1 cellular context compared by ENCODE assay signal in the genomic region with DNA sequence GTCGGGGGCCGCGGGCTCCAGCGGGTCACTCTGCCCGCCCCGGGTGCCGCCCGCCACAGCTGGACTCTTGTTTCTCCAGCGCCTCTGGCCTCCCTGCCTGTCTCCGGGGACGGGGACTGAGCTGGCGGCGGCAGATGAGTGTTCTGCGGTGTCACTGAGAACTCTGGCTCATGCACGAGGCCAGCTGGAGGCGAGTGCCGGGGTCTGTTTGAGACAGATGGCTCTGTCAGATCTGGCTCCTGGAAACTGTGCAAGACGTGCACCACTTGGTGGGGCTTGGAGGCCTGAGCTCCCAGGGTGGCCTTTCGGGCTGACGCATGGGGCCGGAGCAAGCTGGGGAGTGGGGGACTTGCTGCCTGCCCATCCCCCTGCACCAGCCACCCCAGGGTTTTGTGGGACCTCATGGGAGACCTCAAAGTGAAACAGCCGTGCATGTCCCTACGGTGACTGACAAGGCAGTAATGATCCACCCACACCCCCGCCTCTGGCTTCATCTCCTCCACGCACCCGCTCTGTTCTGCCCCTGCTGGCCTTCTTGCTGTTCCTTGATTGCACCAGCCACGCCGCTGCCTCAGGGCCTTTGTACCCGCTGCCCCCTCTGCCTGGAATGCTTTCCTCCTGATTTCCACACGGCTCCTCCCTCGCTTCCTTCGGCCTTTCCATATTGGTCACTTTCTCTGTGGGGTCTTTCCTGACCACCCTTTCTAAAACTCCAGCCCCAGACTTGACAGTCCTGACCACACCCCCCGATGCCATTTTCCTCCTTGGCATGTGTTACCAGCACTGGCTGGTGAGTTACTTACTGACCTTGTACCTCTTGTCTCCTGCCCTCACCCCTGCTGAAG.
TF ChIP-seq lines count a peak whose summit lies in the region.

No MANE protein-coding gene starts in this region.

TF ChIP-seq in K562, 482 proteins besides CTCF, POLR2A, EP300 and RAD21 (continued from another document and continues in another):
- TF ChIP-seq, protein P1, sequence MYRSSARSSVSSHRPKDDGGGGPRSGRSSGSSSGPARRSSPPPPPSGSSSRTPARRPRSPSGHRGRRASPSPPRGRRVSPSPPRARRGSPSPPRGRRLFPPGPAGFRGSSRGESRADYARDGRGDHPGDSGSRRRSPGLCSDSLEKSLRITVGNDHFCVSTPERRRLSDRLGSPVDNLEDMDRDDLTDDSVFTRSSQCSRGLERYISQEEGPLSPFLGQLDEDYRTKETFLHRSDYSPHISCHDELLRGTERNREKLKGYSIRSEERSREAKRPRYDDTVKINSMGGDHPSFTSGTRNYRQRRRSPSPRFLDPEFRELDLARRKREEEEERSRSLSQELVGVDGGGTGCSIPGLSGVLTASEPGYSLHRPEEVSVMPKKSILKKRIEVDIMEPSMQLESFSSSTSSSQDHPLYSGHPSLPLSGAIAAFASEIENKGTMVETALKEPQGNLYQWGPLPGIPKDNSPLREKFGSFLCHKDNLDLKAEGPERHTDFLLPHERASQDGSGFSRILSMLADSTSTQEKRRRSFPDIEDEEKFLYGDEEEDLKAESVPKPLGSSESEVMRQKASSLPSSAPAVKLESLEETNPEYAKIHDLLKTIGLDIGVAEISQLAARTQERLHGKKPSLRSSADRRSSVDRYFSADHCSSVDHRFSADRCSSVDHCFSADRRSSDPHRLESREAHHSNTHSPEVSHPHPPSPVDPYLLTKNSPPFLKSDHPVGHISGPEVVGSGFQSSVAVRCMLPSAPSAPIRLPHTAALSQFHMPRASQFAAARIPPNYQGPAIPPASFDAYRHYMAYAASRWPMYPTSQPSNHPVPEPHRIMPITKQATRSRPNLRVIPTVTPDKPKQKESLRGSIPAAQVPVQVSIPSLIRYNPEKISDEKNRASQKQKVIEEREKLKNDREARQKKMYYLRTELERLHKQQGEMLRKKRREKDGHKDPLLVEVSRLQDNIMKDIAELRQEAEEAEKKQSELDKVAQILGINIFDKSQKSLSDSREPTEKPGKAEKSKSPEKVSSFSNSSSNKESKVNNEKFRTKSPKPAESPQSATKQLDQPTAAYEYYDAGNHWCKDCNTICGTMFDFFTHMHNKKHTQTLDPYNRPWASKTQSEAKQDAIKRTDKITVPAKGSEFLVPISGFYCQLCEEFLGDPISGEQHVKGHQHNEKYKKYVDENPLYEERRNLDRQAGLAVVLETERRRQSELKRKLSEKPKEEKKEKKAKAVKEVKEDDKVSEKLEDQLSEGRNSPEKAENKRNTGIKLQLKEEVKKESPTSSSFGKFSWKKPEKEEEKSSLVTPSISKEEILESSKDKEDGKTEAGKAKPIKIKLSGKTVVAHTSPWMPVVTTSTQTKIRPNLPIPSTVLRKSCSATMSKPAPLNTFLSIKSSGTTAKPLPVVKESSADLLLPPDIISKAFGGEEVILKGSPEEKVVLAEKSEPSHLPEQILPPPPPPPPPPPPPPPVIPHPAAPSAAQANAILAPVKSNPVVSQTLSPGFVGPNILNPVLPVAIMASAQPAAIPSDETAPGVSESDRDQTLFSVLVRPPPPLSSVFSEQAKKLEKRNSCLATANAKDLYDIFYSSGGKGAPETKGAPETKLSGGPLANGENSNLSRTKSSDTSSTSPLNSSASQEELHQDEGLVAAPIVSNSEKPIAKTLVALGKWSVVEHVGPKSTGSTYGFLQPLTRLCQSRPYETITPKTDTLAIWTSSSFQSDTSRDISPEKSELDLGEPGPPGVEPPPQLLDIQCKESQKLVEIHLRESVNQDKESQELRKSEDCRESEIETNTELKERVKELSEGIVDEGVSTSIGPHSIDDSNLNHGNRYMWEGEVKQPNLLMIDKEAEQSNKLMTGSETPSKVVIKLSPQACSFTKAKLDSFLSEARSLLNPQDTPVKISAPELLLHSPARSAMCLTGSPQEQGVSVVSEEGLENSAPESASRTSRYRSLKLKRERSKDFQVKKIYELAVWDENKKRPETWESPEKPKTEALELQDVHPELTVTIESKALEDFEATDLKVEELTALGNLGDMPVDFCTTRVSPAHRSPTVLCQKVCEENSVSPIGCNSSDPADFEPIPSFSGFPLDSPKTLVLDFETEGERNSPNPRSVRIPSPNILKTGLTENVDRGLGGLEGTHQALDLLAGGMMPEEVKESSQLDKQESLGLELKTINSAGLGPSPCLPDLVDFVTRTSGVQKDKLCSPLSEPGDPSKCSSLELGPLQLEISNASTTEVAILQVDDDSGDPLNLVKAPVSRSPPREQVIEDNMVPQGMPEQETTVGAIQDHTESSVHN (IDR thresholded peaks at IDR 0.05; ENCODE audit: borderline replicate concordance in 1 of 2, low read depth in 1 of 2) = no peak
- TF ChIP-seq ZFP1 (CRISPR knock-in tag; IDR thresholded peaks at IDR 0.05) (no peak), ZNF445 (CRISPR knock-in tag; IDR thresholded peaks at IDR 0.05; ENCODE audit: low read depth) (no peak), GABPA (tag; conservative IDR thresholded peaks at IDR 0.05; ENCODE audit: low read depth) (no peak), KDM5B (IDR thresholded peaks at IDR 0.05; ENCODE audit: insufficient replicate concordance, low read depth, low read length) (peak; percentile 33), MIER1 (IDR thresholded peaks at IDR 0.05; ENCODE audit: low read depth) (no peak), CREB1 (IDR thresholded peaks at IDR 0.05) (peak; percentile 46; the same call in 1 of the 2 replicates), CREB1 (CRISPR knock-in tag; IDR thresholded peaks at IDR 0.05) (no peak; the same call in 1 of the 2 replicates), SIX5 (IDR thresholded peaks at IDR 0.05; ENCODE audit: borderline replicate concordance in 1 of 2, insufficient read depth in 1 of 2, low read depth in 1 of 2, low read length in 2 of 2) (no peak), CBFA2T2 (conservative IDR thresholded peaks at IDR 0.05) (peak; percentile 78), FOXP1 (CRISPR knock-in tag; IDR thresholded peaks at IDR 0.05) (peak; percentile 25; the same call in 1 of the 2 replicates), C11orf30 (IDR thresholded peaks at IDR 0.05; ENCODE audit: low read depth) (no peak), TAF7 (tag; IDR thresholded peaks at IDR 0.05) (no peak), ZNF561 (CRISPR knock-in tag; conservative IDR thresholded peaks at IDR 0.05) (no peak), FOXM1 (IDR thresholded peaks at IDR 0.05; ENCODE audit: low read depth) (no peak), FOXM1 (CRISPR knock-in tag; IDR thresholded peaks at IDR 0.05; ENCODE audit: low read depth) (no peak), SIN3B (IDR thresholded peaks at IDR 0.05; ENCODE audit: low read depth) (no peak), NCOA2 (IDR thresholded peaks at IDR 0.05; ENCODE audit: partially characterized antibody in 2 of 2) (no peak), ZNF239 (CRISPR knock-in tag; IDR thresholded peaks at IDR 0.05) (no peak), PCBP1 (IDR thresholded peaks at IDR 0.05; ENCODE audit: low read depth, low read length, poor library complexity, severe bottlenecking) (no peak), ZNF197 (CRISPR knock-in tag; IDR thresholded peaks at IDR 0.05; ENCODE audit: low read depth) (no peak), NFIC (IDR thresholded peaks at IDR 0.05) (peak; percentile 46; the same call in 1 of the 2 replicates), RBM39 (optimal IDR thresholded peaks at IDR 0.05; ENCODE audit: low read depth, low read length) (no peak), U2AF1 (optimal IDR thresholded peaks at IDR 0.05; ENCODE audit: low read depth, low read length) (no peak), ZNF707 (CRISPR knock-in tag; conservative IDR thresholded peaks at IDR 0.05) (no peak), FOXA1 (IDR thresholded peaks at IDR 0.05; ENCODE audit: borderline replicate concordance) (no peak), EP400 (IDR thresholded peaks at IDR 0.05) (no peak), MXI1 (IDR thresholded peaks at IDR 0.05; ENCODE audit: low read depth, low read length) (no peak), KDM1A (IDR thresholded peaks at IDR 0.05) (peak; percentile 67 to 82), HDAC1 (IDR thresholded peaks at IDR 0.05) (peak in 1 of 2 experiments; percentile 54; a peak in 2 of 4 replicates), RBM15 (IDR thresholded peaks at IDR 0.05; ENCODE audit: insufficient read depth, low read length) (no peak), SPI1 (IDR thresholded peaks at IDR 0.05; ENCODE audit: borderline replicate concordance, low read depth, low read length) (no peak), RBM34 (IDR thresholded peaks at IDR 0.05; ENCODE audit: borderline replicate concordance, insufficient read depth, low read length) (no peak), PHF20 (IDR thresholded peaks at IDR 0.05; ENCODE audit: partially characterized antibody) (no peak), GTF2E2 (tag; IDR thresholded peaks at IDR 0.05) (no peak)
- TF ChIP-seq, protein P2, sequence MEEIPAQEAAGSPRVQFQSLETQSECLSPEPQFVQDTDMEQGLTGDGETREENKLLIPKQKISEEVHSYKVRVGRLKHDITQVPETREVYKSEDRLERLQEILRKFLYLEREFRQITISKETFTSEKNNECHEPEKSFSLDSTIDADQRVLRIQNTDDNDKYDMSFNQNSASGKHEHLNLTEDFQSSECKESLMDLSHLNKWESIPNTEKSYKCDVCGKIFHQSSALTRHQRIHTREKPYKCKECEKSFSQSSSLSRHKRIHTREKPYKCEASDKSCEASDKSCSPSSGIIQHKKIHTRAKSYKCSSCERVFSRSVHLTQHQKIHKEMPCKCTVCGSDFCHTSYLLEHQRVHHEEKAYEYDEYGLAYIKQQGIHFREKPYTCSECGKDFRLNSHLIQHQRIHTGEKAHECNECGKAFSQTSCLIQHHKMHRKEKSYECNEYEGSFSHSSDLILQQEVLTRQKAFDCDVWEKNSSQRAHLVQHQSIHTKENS (CRISPR knock-in tag; IDR thresholded peaks at IDR 0.05) = no peak
- TF ChIP-seq, protein P3, sequence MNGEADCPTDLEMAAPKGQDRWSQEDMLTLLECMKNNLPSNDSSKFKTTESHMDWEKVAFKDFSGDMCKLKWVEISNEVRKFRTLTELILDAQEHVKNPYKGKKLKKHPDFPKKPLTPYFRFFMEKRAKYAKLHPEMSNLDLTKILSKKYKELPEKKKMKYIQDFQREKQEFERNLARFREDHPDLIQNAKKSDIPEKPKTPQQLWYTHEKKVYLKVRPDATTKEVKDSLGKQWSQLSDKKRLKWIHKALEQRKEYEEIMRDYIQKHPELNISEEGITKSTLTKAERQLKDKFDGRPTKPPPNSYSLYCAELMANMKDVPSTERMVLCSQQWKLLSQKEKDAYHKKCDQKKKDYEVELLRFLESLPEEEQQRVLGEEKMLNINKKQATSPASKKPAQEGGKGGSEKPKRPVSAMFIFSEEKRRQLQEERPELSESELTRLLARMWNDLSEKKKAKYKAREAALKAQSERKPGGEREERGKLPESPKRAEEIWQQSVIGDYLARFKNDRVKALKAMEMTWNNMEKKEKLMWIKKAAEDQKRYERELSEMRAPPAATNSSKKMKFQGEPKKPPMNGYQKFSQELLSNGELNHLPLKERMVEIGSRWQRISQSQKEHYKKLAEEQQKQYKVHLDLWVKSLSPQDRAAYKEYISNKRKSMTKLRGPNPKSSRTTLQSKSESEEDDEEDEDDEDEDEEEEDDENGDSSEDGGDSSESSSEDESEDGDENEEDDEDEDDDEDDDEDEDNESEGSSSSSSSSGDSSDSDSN (IDR thresholded peaks at IDR 0.05; ENCODE audit: borderline replicate concordance in 1 of 2, low read depth in 2 of 2, low read length in 2 of 2) = peak in 1 of 2 experiments; percentile 61; a peak in 1 of 4 replicates
- TF ChIP-seq, protein P4, sequence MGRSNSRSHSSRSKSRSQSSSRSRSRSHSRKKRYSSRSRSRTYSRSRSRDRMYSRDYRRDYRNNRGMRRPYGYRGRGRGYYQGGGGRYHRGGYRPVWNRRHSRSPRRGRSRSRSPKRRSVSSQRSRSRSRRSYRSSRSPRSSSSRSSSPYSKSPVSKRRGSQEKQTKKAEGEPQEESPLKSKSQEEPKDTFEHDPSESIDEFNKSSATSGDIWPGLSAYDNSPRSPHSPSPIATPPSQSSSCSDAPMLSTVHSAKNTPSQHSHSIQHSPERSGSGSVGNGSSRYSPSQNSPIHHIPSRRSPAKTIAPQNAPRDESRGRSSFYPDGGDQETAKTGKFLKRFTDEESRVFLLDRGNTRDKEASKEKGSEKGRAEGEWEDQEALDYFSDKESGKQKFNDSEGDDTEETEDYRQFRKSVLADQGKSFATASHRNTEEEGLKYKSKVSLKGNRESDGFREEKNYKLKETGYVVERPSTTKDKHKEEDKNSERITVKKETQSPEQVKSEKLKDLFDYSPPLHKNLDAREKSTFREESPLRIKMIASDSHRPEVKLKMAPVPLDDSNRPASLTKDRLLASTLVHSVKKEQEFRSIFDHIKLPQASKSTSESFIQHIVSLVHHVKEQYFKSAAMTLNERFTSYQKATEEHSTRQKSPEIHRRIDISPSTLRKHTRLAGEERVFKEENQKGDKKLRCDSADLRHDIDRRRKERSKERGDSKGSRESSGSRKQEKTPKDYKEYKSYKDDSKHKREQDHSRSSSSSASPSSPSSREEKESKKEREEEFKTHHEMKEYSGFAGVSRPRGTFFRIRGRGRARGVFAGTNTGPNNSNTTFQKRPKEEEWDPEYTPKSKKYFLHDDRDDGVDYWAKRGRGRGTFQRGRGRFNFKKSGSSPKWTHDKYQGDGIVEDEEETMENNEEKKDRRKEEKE (IDR thresholded peaks at IDR 0.05; ENCODE audit: borderline replicate concordance in 1 of 2, control insufficient read depth in 1 of 2, low read depth in 2 of 2, low read length in 1 of 2) = no peak
- TF ChIP-seq, protein P5, sequence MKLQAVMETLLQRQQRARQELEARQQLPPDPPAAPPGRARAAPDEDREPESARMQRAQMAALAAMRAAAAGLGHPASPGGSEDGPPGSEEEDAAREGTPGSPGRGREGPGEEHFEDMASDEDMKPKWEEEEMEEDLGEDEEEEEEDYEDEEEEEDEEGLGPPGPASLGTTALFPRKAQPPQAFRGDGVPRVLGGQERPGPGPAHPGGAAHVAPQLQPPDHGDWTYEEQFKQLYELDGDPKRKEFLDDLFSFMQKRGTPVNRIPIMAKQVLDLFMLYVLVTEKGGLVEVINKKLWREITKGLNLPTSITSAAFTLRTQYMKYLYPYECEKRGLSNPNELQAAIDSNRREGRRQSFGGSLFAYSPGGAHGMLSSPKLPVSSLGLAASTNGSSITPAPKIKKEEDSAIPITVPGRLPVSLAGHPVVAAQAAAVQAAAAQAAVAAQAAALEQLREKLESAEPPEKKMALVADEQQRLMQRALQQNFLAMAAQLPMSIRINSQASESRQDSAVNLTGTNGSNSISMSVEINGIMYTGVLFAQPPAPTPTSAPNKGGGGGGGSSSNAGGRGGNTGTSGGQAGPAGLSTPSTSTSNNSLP (IDR thresholded peaks at IDR 0.05; ENCODE audit: borderline replicate concordance, low read depth, low read length) = no peak
- TF ChIP-seq, protein P6, sequence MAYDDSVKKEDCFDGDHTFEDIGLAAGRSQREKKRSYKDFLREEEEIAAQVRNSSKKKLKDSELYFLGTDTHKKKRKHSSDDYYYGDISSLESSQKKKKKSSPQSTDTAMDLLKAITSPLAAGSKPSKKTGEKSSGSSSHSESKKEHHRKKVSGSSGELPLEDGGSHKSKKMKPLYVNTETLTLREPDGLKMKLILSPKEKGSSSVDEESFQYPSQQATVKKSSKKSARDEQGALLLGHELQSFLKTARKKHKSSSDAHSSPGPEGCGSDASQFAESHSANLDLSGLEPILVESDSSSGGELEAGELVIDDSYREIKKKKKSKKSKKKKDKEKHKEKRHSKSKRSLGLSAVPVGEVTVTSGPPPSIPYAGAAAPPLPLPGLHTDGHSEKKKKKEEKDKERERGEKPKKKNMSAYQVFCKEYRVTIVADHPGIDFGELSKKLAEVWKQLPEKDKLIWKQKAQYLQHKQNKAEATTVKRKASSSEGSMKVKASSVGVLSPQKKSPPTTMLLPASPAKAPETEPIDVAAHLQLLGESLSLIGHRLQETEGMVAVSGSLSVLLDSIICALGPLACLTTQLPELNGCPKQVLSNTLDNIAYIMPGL (CRISPR knock-in tag; IDR thresholded peaks at IDR 0.05) = no peak
- TF ChIP-seq, protein P7, sequence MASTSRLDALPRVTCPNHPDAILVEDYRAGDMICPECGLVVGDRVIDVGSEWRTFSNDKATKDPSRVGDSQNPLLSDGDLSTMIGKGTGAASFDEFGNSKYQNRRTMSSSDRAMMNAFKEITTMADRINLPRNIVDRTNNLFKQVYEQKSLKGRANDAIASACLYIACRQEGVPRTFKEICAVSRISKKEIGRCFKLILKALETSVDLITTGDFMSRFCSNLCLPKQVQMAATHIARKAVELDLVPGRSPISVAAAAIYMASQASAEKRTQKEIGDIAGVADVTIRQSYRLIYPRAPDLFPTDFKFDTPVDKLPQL (IDR thresholded peaks at IDR 0.05; ENCODE audit: extremely low read depth, insufficient read length) = no peak
